17 cellular contexts compared by ENCODE assay signal in genomic region chr13:82298110-82298509, GRCh38.
A peak's percentile ranks its signal among the peaks of the same experiment; 100 is the strongest.
DNase-seq lines count a peak whose midpoint lies in the region; ATAC-seq, FAIRE-seq and TF ChIP-seq lines count a peak whose summit lies in the region.
"Had no signal": no experiment of that assay in that cellular context is flagged by ENCODE, and none has a peak within 500 bp of the region (broad histone marks: within the 10 kb centered on the region; RNA-seq: fewer than 3 reads in every experiment).

No MANE protein-coding gene starts in this region.

- H4K91ac ChIP-seq in trophoblast cell (ENCODE audit: low read depth, low read length), result no peak overlapping the region

- intact Hi-C loops in naive thymus-derived CD4-positive, alpha-beta T cell (cut with micrococcal nuclease), result no loop called here

- no CpG with 5 or more reads among the region's 5 CpGs for WGBS in trophoblast cell (ENCODE audit: extremely low coverage, insufficient coverage, insufficient read length)

- no peak overlapping the region for H2AFZ ChIP-seq in trophoblast cell (ENCODE audit: insufficient read depth, low read length, poor library complexity)
- H2AFZ ChIP-seq: GM23248 had no signal

- no peaks in the 10 kb centered on the region for H3K27me3 Mint-ChIP-seq in naive thymus-derived CD4-positive, alpha-beta T cell
- H3K27me3 Mint-ChIP-seq: CD4-positive, alpha-beta memory T cell had no signal

- CTCF ChIA-PET in naive thymus-derived CD4-positive, alpha-beta T cell (lab: Charles Lee), result no interaction called here

- H3K4me1 Mint-ChIP-seq in naive thymus-derived CD4-positive, alpha-beta T cell, result no peaks in the 10 kb centered on the region
- H3K4me1 Mint-ChIP-seq: CD14-positive monocyte; CD4-positive, alpha-beta memory T cell had no signal

- H2BK120ac ChIP-seq in trophoblast cell (ENCODE audit: insufficient read depth, low read length, poor library complexity), result no peak overlapping the region

- H2AK5ac ChIP-seq in trophoblast cell (ENCODE audit: low read length), result no peak overlapping the region

- no peak overlapping the region for H3K4ac ChIP-seq in trophoblast cell (ENCODE audit: low read depth, low read length)

- TF ChIP-seq POLR2A in GM12891 (IDR thresholded peaks at IDR 0.05; ENCODE audit: low read depth, low read length), result no peak

- H2BK5ac ChIP-seq in trophoblast cell (ENCODE audit: low read depth, low read length, poor library complexity), result no peak overlapping the region

- no peak overlapping the region for H3K14ac ChIP-seq in trophoblast cell (ENCODE audit: low read length)

- H2BK12ac ChIP-seq in trophoblast cell (ENCODE audit: low read length), result no peak overlapping the region

- DNase-seq in NCI-H748 (lab: John Stamatoyannopoulos, UW; ENCODE audit: unreplicated experiment), result peak; percentile 27
- DNase-seq in NCI-H748 treated with DMSO at 0.1 percent for 48 hours (lab: John Stamatoyannopoulos, UW), result no peak
- DNase-seq in NCI-H69 (lab: John Stamatoyannopoulos, UW), result peak; percentile 81
- no peak for DNase-seq in trophoblast cell
- no peak for DNase-seq in GM12891 (ENCODE audit: insufficient read length, low spot score)
- no peak for DNase-seq in iPS-NIHi7 (ENCODE audit: extremely low spot score)
- DNase-seq in naive thymus-derived CD4-positive, alpha-beta T cell, result no peak
- DNase-seq: 8988T; Calu3; CD4-positive, alpha-beta memory T cell; DMS79 treated with DMSO at 0.1 percent for 48 hours; GM23248 had no signal

- no peaks in the 10 kb centered on the region for H3K36me3 ChIP-seq in trophoblast cell (ENCODE audit: control insufficient read depth in 1 of 2, insufficient read depth in 2 of 2, low read length in 2 of 2)
- no peaks in the 10 kb centered on the region for H3K36me3 ChIP-seq in naive thymus-derived CD4-positive, alpha-beta T cell (ENCODE audit: control insufficient read depth in 2 of 3, insufficient read depth in 3 of 3, low read length in 3 of 3)
- H3K36me3 ChIP-seq: BLaER1, HAP-1 had no signal

- H3K27ac Mint-ChIP-seq in naive thymus-derived CD4-positive, alpha-beta T cell, result no peak overlapping the region
- H3K27ac Mint-ChIP-seq: CD14-positive monocyte; CD4-positive, alpha-beta memory T cell had no signal

- no peak overlapping the region for H3K23ac ChIP-seq in trophoblast cell (ENCODE audit: low read length)

- H3K4me3 ChIP-seq in trophoblast cell (ENCODE audit: low read depth, low read length), result no peak overlapping the region
- no peak overlapping the region for H3K4me3 ChIP-seq in naive thymus-derived CD4-positive, alpha-beta T cell (ENCODE audit: low read length)
- H3K4me3 ChIP-seq: BLaER1, GM12878, GM23248, HAP-1 had no signal

- H3K79me1 ChIP-seq in trophoblast cell (ENCODE audit: low read length), result peaks cover 4% of the 10 kb centered on the region

- H3K9me3 ChIP-seq in trophoblast cell (ENCODE audit: insufficient read depth, low read depth, low read length), result no peaks in the 10 kb centered on the region
- no peaks in the 10 kb centered on the region for H3K9me3 ChIP-seq in naive thymus-derived CD4-positive, alpha-beta T cell (ENCODE audit: control insufficient read depth in 2 of 3, low read length in 3 of 3)
- H3K9me3 ChIP-seq: BLaER1, HAP-1 had no signal

- H3K9ac ChIP-seq in trophoblast cell (ENCODE audit: low read length), result peak overlapping the region; percentile 63
- H3K9ac ChIP-seq: BLaER1, GM23248 had no signal

- H3K4me3 Mint-ChIP-seq in naive thymus-derived CD4-positive, alpha-beta T cell, result no peak overlapping the region
- H3K4me3 Mint-ChIP-seq: CD14-positive monocyte; CD4-positive, alpha-beta memory T cell had no signal

- no peaks in the 10 kb centered on the region for H3K36me3 Mint-ChIP-seq in naive thymus-derived CD4-positive, alpha-beta T cell
- H3K36me3 Mint-ChIP-seq: CD14-positive monocyte; CD4-positive, alpha-beta memory T cell had no signal

- FAIRE-seq in GM12891 (lab: Jason Lieb, UNC), result no peak
- FAIRE-seq: GM12878, GM19239 had no signal

- no peaks in the 10 kb centered on the region for H3K79me2 ChIP-seq in trophoblast cell (ENCODE audit: control insufficient read depth, insufficient read depth, low read length, poor library complexity)

- H3K4me2 ChIP-seq in trophoblast cell (ENCODE audit: low read length), result no peak overlapping the region
- H3K4me2 ChIP-seq: BLaER1 had no signal

- no peak for ATAC-seq in naive thymus-derived CD4-positive, alpha-beta T cell
- ATAC-seq: GM12878 had no signal

- peaks cover 6 to 11% of the 10 kb centered on the region in 2 experiments for H3K4me1 ChIP-seq in trophoblast cell (ENCODE audit: control insufficient read depth in 1 of 2, insufficient read depth in 2 of 2, low read length in 2 of 2)
- no peaks in the 10 kb centered on the region for H3K4me1 ChIP-seq in naive thymus-derived CD4-positive, alpha-beta T cell (ENCODE audit: control insufficient read depth in 2 of 2, insufficient read depth in 2 of 2, low read length in 2 of 2)
- H3K4me1 ChIP-seq: BLaER1, HAP-1 had no signal

- no peaks in the 10 kb centered on the region for H3K27me3 ChIP-seq in trophoblast cell (ENCODE audit: insufficient read depth, low read length)
- H3K27me3 ChIP-seq in naive thymus-derived CD4-positive, alpha-beta T cell (ENCODE audit: control insufficient read depth in 2 of 2, insufficient read depth in 2 of 2, low read length in 2 of 2), result no peaks in the 10 kb centered on the region
- H3K27me3 ChIP-seq: BLaER1 had no signal

- H3K27ac ChIP-seq in trophoblast cell (ENCODE audit: low read depth, low read length), result no peak overlapping the region
- no peak overlapping the region for H3K27ac ChIP-seq in naive thymus-derived CD4-positive, alpha-beta T cell (ENCODE audit: low read depth, low read length)
- H3K27ac ChIP-seq: BLaER1, GM23248 had no signal

- no peak overlapping the region for H4K12ac ChIP-seq in trophoblast cell (ENCODE audit: low read depth, low read length)

- POLR2A ChIA-PET in naive thymus-derived CD4-positive, alpha-beta T cell (lab: Charles Lee), result no interaction called here

- peaks cover 0 to 15% (median 9%) of the 10 kb centered on the region in 11 donors for H3K9me3 Mint-ChIP-seq in naive thymus-derived CD4-positive, alpha-beta T cell

- H4K8ac ChIP-seq in trophoblast cell (ENCODE audit: low read depth, low read length), result no peak overlapping the region

- H3K18ac ChIP-seq in trophoblast cell (ENCODE audit: low read length), result no peak overlapping the region

TF ChIP-seq in GM12891, 5 proteins besides CTCF, POLR2A, EP300 and RAD21:
- no peak for TF ChIP-seq SPI1 (IDR thresholded peaks at IDR 0.05; ENCODE audit: low read depth, low read length)

Comparison
In these comparisons a context has a peak if more than half of its experiments do, and no peak if none do; other contexts are left out.
1. DNase-seq: peak in NCI-H748 (single experiment) and NCI-H69 (single experiment); none in NCI-H748 treated with DMSO at 0.1 percent for 48 hours (single experiment), trophoblast cell (0 of 2), GM12891 (single experiment), iPS-NIHi7 (single experiment) and naive thymus-derived CD4-positive, alpha-beta T cell (0 of 9).